ENCODE assay signal across 8 cellular contexts in genomic region chr3:126982522-126983175, GRCh38. TPM values are rescaled to one million over a fixed set of nuclear protein-coding genes. Genes with fewer than 3 reads are reported as not detected.
DNase-seq lines count a peak whose midpoint lies in the region; ATAC-seq, FAIRE-seq and TF ChIP-seq lines count a peak whose summit lies in the region.

TSS of gene PLXNA1 (plus strand) at chr3:126983115. CDS start at chr3:126988594, 5,479 bp downstream.

- peak; percentile 43 for DNase-seq in AG09319 (ENCODE audit: extremely low read depth, low read depth)
- peak; percentile 34 for DNase-seq in NCI-H446 treated with DMSO at 0.1 percent for 48 hours (lab: John Stamatoyannopoulos, UW)
- DNase-seq in activated CD4-positive, alpha-beta T cell treated with anti-CD3 and anti-CD28 coated beads for 4 hours, result peak; percentile 84 to 89
- peak; percentile 88 for DNase-seq in coronary artery (ENCODE audit: low spot score)
- DNase-seq in HepG2 (ENCODE audit: low spot score), result peak; percentile 44
- DNase-seq in stimulated activated CD4-positive, alpha-beta T cell treated with anti-CD3 and anti-CD28 coated beads, Interleukin-4, amount 100 ng/mL, for 1 hour, result peak; percentile 85

- H2AFZ ChIP-seq in HepG2 (ENCODE audit: low read length), result peak within 1 kb of the TSS; percentile 44

- no CpG with 5 or more reads among the region's 88 CpGs for WGBS in HepG2 (ENCODE audit: low lambda C conversion rate)

- H4K20me1 ChIP-seq in HepG2 (ENCODE audit: insufficient read depth, low read length), result peaks cover 19% of the 10 kb centered on the region; the same call in 1 of the 2 replicates

- H3K4me3 ChIP-seq in coronary artery, result peak within 1 kb of the TSS; percentile 90
- H3K4me3 ChIP-seq in HepG2 (replicated peaks in 1 of 3; ENCODE audit: insufficient read depth in 1 of 3, low read depth in 2 of 3, low read length in 3 of 3), result peak within 1 kb of the TSS; percentile 59 to 92 (median 81); a peak in 5 of 6 replicates

- peaks cover 39% of the 10 kb centered on the region for H3K4me1 ChIP-seq in HepG2 (ENCODE audit: insufficient read depth, low read length)

- TF ChIP-seq CTCF in AG09319 (IDR thresholded peaks at IDR 0.05; ENCODE audit: low read depth, low read length) (peak; percentile 80), coronary artery (IDR thresholded peaks at IDR 0.05) (peak; percentile 90), HepG2 (CRISPR knock-in tag; IDR thresholded peaks at IDR 0.05) (peak; percentile 91)

- no peak for TF ChIP-seq EP300 in HepG2 (IDR thresholded peaks at IDR 0.05; ENCODE audit: low read depth in 2 of 2, low read length in 2 of 2)
- no peak for TF ChIP-seq EP300 in HepG2 (CRISPR knock-in tag; IDR thresholded peaks at IDR 0.05; ENCODE audit: borderline replicate concordance)

- in situ Hi-C loops in HepG2 (cut with HindIII; ENCODE audit: extremely low pct_ligation_motif_present, low pct_unique_long_range_greater_than_20kb), result no loop called here

- H3K27ac ChIP-seq in coronary artery, result peak within 1 kb of the TSS; percentile 51 to 94
- peak within 1 kb of the TSS; percentile 55 for H3K27ac ChIP-seq in HepG2 (ENCODE audit: extremely low read length, insufficient read depth, low read length)

- no peak for FAIRE-seq in HepG2 (lab: Jason Lieb, UNC)

- H3K4me2 ChIP-seq in HepG2 (ENCODE audit: low read depth, low read length), result peak within 1 kb of the TSS; percentile 95

- CTCF ChIA-PET in HepG2 (lab: Yijun Ruan, JAX; ENCODE audit: low intra/inter-chr PET ratio, low total read pairs), result interaction anchor here (1.0 to 1.2 kb wide), 2 partner anchors 195 to 231 kb away, joined by 3 to 7 read pairs; no protein-coding TSS in a partner anchor

- POLR2A ChIA-PET in HepG2 (lab: Yijun Ruan, JAX), result no interaction called here

- ATAC-seq in GM18873 (IDR thresholded peaks at IDR 0.05; ENCODE audit: low FRiP score, unreplicated experiment) (peak; percentile 44), HG03108 (IDR thresholded peaks at IDR 0.05; ENCODE audit: unreplicated experiment) (peak; percentile 41), HepG2 (peak; percentile 61)

- H3K9ac ChIP-seq in HepG2 (ENCODE audit: insufficient read depth, low read depth, low read length), result peak within 1 kb of the TSS; percentile 79

- H3K9me3 ChIP-seq in HepG2 (ENCODE audit: low read length), result no peaks in the 10 kb centered on the region

- H3K36me3 ChIP-seq in HepG2 (replicated peaks in 1 of 2; ENCODE audit: control insufficient read depth in 1 of 2, insufficient read depth in 2 of 2, low read length in 2 of 2), result no peaks in the 10 kb centered on the region

- peak; percentile 81 for TF ChIP-seq RAD21 in HepG2 (CRISPR knock-in tag; IDR thresholded peaks at IDR 0.05)

- peaks cover 1 to 16% of the 10 kb centered on the region in 2 experiments; a peak in 3 of 5 replicates for H3K27me3 ChIP-seq in HepG2 (ENCODE audit: control insufficient read depth in 1 of 2, insufficient read depth in 2 of 2, low read length in 2 of 2)

- no TSS peak for BruUV-seq in HepG2 (replicated peaks; lab: Mats Ljungman, UMichigan)

- intact Hi-C loops in HepG2 (cut with micrococcal nuclease; ENCODE audit: unreplicated experiment), result loop anchor here (2.0 to 10.0 kb wide), 3 partner anchors 230 to 562 kb away; no protein-coding TSS in a partner anchor

- peaks cover 15% of the 10 kb centered on the region for H3K79me2 ChIP-seq in HepG2 (ENCODE audit: insufficient read depth, low read length)

- no peak for TF ChIP-seq POLR2A in HepG2 (IDR thresholded peaks at IDR 0.05; ENCODE audit: insufficient read depth in 1 of 2, low read depth in 2 of 2, low read length in 2 of 2)

TF ChIP-seq in HepG2, 621 proteins besides CTCF, POLR2A, EP300 and RAD21 (continues in another document):
- TF ChIP-seq ETV5 (CRISPR knock-in tag; IDR thresholded peaks at IDR 0.05; ENCODE audit: borderline replicate concordance) (peak; percentile 43), ZNF333 (CRISPR knock-in tag; IDR thresholded peaks at IDR 0.05; ENCODE audit: borderline replicate concordance) (peak; percentile 61; the same call in 1 of the 2 replicates), THAP8 (CRISPR knock-in tag; IDR thresholded peaks at IDR 0.05; ENCODE audit: borderline replicate concordance) (no peak), HNRNPK (IDR thresholded peaks at IDR 0.05; ENCODE audit: low read depth, low read length, poor library complexity, severe bottlenecking) (peak; percentile 69), KDM4B (CRISPR knock-in tag; IDR thresholded peaks at IDR 0.05) (no peak), PAXIP1 (CRISPR knock-in tag; conservative IDR thresholded peaks at IDR 0.05) (0 out of 2 replicates have a peak, but pooled peaks have one; percentile 27)

RNA-seq across cellular contexts. Expression of gene PLXNA1, which starts in this region (rescaled TPM):
- total RNA-seq in HepG2 (2016; rRNA removed; fragmentation: Illumina TruSeq; extraction: Trizol), result 8.5 and 16.6 TPM in 2 replicates
- total RNA-seq in HepG2 (2016; cell fraction: cytosol; rRNA removed; fragmentation: Illumina TruSeq; extraction: Trizol; ENCODE audit: low read depth), result 1.1 TPM in 2 replicates
- total RNA-seq in HepG2 (2016; cell fraction: insoluble cytoplasmic fraction; rRNA removed; fragmentation: Illumina TruSeq; extraction: Trizol), result 7.0 and 17.7 TPM in 2 replicates
- 4.5 and 5.2 TPM in 2 replicates for total RNA-seq in HepG2 (2016; cell fraction: membrane; rRNA removed; fragmentation: Illumina TruSeq; extraction: Trizol)
- total RNA-seq in HepG2 (2016; cell fraction: nucleus; rRNA removed; fragmentation: Illumina TruSeq; extraction: Trizol), result 21.4 and 25.4 TPM in 2 replicates
- polyA plus RNA-seq in HepG2 (2011; rRNA removed), result 18.2 and 29.9 TPM in 2 replicates
- 11.5 and 17.1 TPM in 2 replicates for polyA plus RNA-seq in HepG2 (2011; cell fraction: cytosol; rRNA removed)
- 87.4 and 104 TPM in 2 replicates for polyA plus RNA-seq in HepG2 (2011; cell fraction: nucleus; rRNA removed)
- polyA plus RNA-seq in HepG2 (2012), result 12.1 and 17.5 TPM in 2 replicates
- 0.60 and 0.61 TPM in 2 replicates for polyA plus RNA-seq in HepG2 (2016; cell fraction: cytosol; fragmentation: Illumina TruSeq; extraction: Trizol; ENCODE audit: low read depth)
- polyA plus RNA-seq in HepG2 (2016; cell fraction: insoluble cytoplasmic fraction; fragmentation: Illumina TruSeq; extraction: Trizol; ENCODE audit: low read depth), result 4.2 and 7.1 TPM in 2 replicates
- 1.3 and 3.0 TPM in 2 replicates for polyA plus RNA-seq in HepG2 (2016; cell fraction: membrane; fragmentation: Illumina TruSeq; extraction: Trizol; ENCODE audit: low read depth)
- 40.0 and 50.7 TPM in 2 replicates for polyA plus RNA-seq in HepG2 (2016; cell fraction: nucleus; fragmentation: Illumina TruSeq; extraction: Trizol; ENCODE audit: insufficient read depth, low read depth)
- polyA minus RNA-seq in HepG2 (2011; rRNA and poly(A)+ RNA removed; ENCODE audit: low replicate concordance), result 45.3 and 67.9 TPM in 2 replicates
- polyA minus RNA-seq in HepG2 (2011; cell fraction: cytosol; rRNA and poly(A)+ RNA removed), result 16.4 and 17.6 TPM in 2 replicates
- 24.8 and 26.2 TPM in 2 replicates for polyA minus RNA-seq in HepG2 (2011; cell fraction: nucleus; rRNA and poly(A)+ RNA removed)

Comparison
In these comparisons a context has a peak if more than half of its experiments do, and no peak if none do; other contexts are left out.
1. Peak in every context shown above with its lines: DNase-seq, ATAC-seq, H3K4me3 ChIP-seq and H3K27ac ChIP-seq.
2. DNase-seq: peak in every context shown above with its lines; median percentile 88 in coronary artery; 86 in activated CD4-positive, alpha-beta T cell treated with anti-CD3 and anti-CD28 coated beads for 4 hours; 85 in stimulated activated CD4-positive, alpha-beta T cell treated with anti-CD3 and anti-CD28 coated beads, Interleukin-4, amount 100 ng/mL, for 1 hour; 44 in HepG2; 43 in AG09319; 34 in NCI-H446 treated with DMSO at 0.1 percent for 48 hours.